ENCODE assay signal across 31 cellular contexts in the genomic region with DNA sequence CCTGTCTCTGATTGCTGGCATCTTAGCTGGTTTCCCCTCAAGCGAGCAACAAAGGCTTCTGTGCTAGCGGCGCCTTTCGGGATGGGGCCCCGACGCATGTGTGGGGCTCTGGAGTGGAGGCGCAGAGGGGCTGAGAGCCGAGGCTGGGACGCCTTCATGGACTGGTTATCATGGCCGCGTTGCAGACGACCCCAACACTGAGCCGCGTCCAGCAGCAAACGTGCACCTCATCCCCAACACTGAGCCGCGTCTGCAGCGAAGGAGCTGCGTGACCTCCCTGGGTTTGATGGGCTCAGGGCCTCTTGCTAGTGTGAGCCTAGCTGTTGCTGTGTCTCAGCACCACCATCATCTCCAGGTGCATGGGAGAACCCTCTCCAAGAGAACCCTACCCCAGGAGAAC.
"Had no signal": no experiment of that assay in that cellular context is flagged by ENCODE, and none has a peak within 500 bp of the region (broad histone marks: within the 10 kb centered on the region; RNA-seq: fewer than 3 reads in every experiment).

No MANE protein-coding gene starts in this region.

- H3K4me3 Mint-ChIP-seq: activated naive CD4-positive, alpha-beta T cell treated with anti-CD3 and anti-CD28 coated beads, Interleukin-2, amount 10 ng/mL, durations not matched to agents 7 days and 5 days; activated naive CD8-positive, alpha-beta T cell treated with anti-CD3 and anti-CD28 coated beads, Interleukin-2, amount 10 ng/mL, durations not matched to agents 7 days and 5 days; central memory CD8-positive, alpha-beta T cell; nephron progenitor cell; T-helper 1 cell treated with Interleukin-12 subunit alpha and Interleukin-12 subunit beta and Interleukin-4 antibody, amounts not matched to agents 30 μg/mL and 1 μg/mL, for 36 hours had no signal

- DNase-seq: activated CD4-positive, alpha-beta T cell treated with anti-CD3 and anti-CD28 coated beads for 48 hours; activated CD4-positive, alpha-beta T cell treated with anti-CD3 and anti-CD28 coated beads, Interleukin-2, amount 50 U/mL, for 48 hours; activated CD8-positive, alpha-beta memory T cell treated with anti-CD3 and anti-CD28 coated beads for 24 hours; activated gamma-delta T cell; activated naive CD4-positive, alpha-beta T cell treated with anti-CD3 and anti-CD28 coated beads, Interleukin-2, amount 10 ng/mL, durations not matched to agents 7 days and 5 days; activated naive CD8-positive, alpha-beta T cell treated with anti-CD3 and anti-CD28 coated beads, Interleukin-2, amount 10 ng/mL, durations not matched to agents 7 days and 5 days; dermis blood vessel endothelial cell; effector CD4-positive, alpha-beta T cell; esophagus squamous epithelium; foreskin melanocyte; left cardiac atrium; mesendoderm; nephron progenitor cell; nucleus accumbens; stimulated activated CD4-positive, alpha-beta T cell treated with anti-CD3 and anti-CD28 coated beads, Interleukin-1b, Interleukin-23, amount 100 ng/mL, for 48 hours; stimulated activated naive CD4-positive, alpha-beta T cell; SW 1271; T-helper 9 cell; WERI-Rb-1 had no signal

- H3K36me3 Mint-ChIP-seq: activated naive CD4-positive, alpha-beta T cell treated with anti-CD3 and anti-CD28 coated beads, Interleukin-2, amount 10 ng/mL, durations not matched to agents 7 days and 5 days; activated naive CD8-positive, alpha-beta T cell treated with anti-CD3 and anti-CD28 coated beads, Interleukin-2, amount 10 ng/mL, durations not matched to agents 7 days and 5 days had no signal

- H3K27ac Mint-ChIP-seq: activated naive CD4-positive, alpha-beta T cell treated with anti-CD3 and anti-CD28 coated beads, Interleukin-2, amount 10 ng/mL, durations not matched to agents 7 days and 5 days; activated naive CD8-positive, alpha-beta T cell treated with anti-CD3 and anti-CD28 coated beads, Interleukin-2, amount 10 ng/mL, durations not matched to agents 7 days and 5 days; nephron progenitor cell; T-helper 1 cell treated with Interleukin-12 subunit alpha and Interleukin-12 subunit beta and Interleukin-4 antibody, amounts not matched to agents 30 μg/mL and 1 μg/mL, for 36 hours had no signal

- H3K27ac ChIP-seq: breast epithelium, epithelial cell of prostate, esophagus squamous epithelium, parathyroid adenoma, right atrium auricular region, suprapubic skin, tibial artery, WERI-Rb-1 had no signal

- H3K4me1 Mint-ChIP-seq: activated naive CD4-positive, alpha-beta T cell treated with anti-CD3 and anti-CD28 coated beads, Interleukin-2, amount 10 ng/mL, durations not matched to agents 7 days and 5 days; central memory CD8-positive, alpha-beta T cell had no signal

- H3K4me1 ChIP-seq: breast epithelium, parathyroid adenoma, right atrium auricular region had no signal

- H3K36me3 ChIP-seq: breast epithelium, esophagus squamous epithelium, right atrium auricular region, suprapubic skin, tibial artery, WERI-Rb-1 had no signal

- H3K4me3 ChIP-seq: breast epithelium, esophagus squamous epithelium, lung, mucosa of descending colon, right atrium auricular region, smooth muscle cell, suprapubic skin, tibial artery had no signal

- H3K9me3 Mint-ChIP-seq: activated naive CD8-positive, alpha-beta T cell treated with anti-CD3 and anti-CD28 coated beads, Interleukin-2, amount 10 ng/mL, durations not matched to agents 7 days and 5 days; central memory CD8-positive, alpha-beta T cell; T-helper 1 cell treated with Interleukin-12 subunit alpha and Interleukin-12 subunit beta and Interleukin-4 antibody, amounts not matched to agents 30 μg/mL and 1 μg/mL, for 36 hours had no signal

- H3K27me3 ChIP-seq: right atrium auricular region had no signal

- H3K27me3 Mint-ChIP-seq: activated naive CD4-positive, alpha-beta T cell treated with anti-CD3 and anti-CD28 coated beads, Interleukin-2, amount 10 ng/mL, durations not matched to agents 7 days and 5 days; activated naive CD8-positive, alpha-beta T cell treated with anti-CD3 and anti-CD28 coated beads, Interleukin-2, amount 10 ng/mL, durations not matched to agents 7 days and 5 days; central memory CD8-positive, alpha-beta T cell had no signal

- ATAC-seq: activated CD4-positive, CD25-positive, alpha-beta regulatory T cell treated with anti-CD3 and anti-CD28 coated beads, Interleukin-2, amount 50 U/mL, for 24 hours; left cardiac atrium; mucosa of descending colon had no signal

- H3K9me3 ChIP-seq: breast epithelium, esophagus squamous epithelium, mucosa of descending colon, right atrium auricular region, suprapubic skin, tibial artery had no signal
